Comparison of ENCODE assay signal across 17 cellular contexts in the genomic region with DNA sequence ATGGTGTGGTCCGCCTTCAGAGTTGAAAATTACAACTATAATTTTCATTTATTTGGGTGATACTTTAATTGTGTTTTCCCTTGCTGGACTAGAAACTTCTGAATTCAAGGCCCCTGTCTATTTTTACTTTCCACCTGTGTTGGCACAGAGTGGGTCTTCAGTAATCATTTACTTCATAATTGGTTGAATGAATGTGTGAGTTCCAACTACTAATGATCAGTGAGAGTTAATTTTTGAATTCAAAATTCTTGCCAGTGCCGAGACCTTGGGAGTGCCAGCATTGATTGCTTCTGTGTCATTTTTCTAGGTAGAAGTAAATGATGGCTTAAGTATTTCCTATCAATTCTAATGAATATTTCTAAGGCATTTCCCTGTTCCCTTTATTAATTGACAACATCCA.
"Had no signal": no experiment of that assay in that cellular context is flagged by ENCODE, and none has a peak within 500 bp of the region (broad histone marks: within the 10 kb centered on the region; RNA-seq: fewer than 3 reads in every experiment).

No MANE protein-coding gene starts in this region.

- H3K9me3 ChIP-seq: heart left ventricle, sigmoid colon, thoracic aorta, vagina had no signal

- DNase-seq: activated CD4-positive, alpha-beta T cell treated with anti-CD3 and anti-CD28 coated beads for 48 hours; activated effector memory CD4-positive, alpha-beta T cell treated with anti-CD3 and anti-CD28 coated beads, Interleukin-2, amount 50 U/mL, for 16 hours; cerebellar nuclear complex; cortex of kidney; islet precursor cell; retina; stimulated activated naive B cell treated with anti-CD40 and anti-IgM and Interleukin-4, amounts not matched to agents 10 μg/mL and 1 μg/mL and 100 μg/mL, for 72 hours; SW 1271 had no signal

- H3K27me3 Mint-ChIP-seq: memory B cell; progenitor cell of endocrine pancreas; stimulated activated naive B cell treated with anti-CD40 and anti-IgM and Interleukin-4, amounts not matched to agents 10 μg/mL and 1 μg/mL and 100 μg/mL, for 72 hours had no signal

- H3K9me3 Mint-ChIP-seq: memory B cell; neural crest cell; stimulated activated naive B cell treated with anti-CD40 and anti-IgM and Interleukin-4, amounts not matched to agents 10 μg/mL and 1 μg/mL and 100 μg/mL, for 72 hours; type B pancreatic cell had no signal

- H3K36me3 ChIP-seq: heart left ventricle, sigmoid colon, thoracic aorta, vagina had no signal

- H3K36me3 Mint-ChIP-seq: type B pancreatic cell had no signal

- H3K4me3 Mint-ChIP-seq: memory B cell, neural crest cell, type B pancreatic cell had no signal

- H3K4me3 ChIP-seq: heart left ventricle, sigmoid colon, smooth muscle cell, thoracic aorta, vagina had no signal

- H3K27ac Mint-ChIP-seq: progenitor cell of endocrine pancreas, type B pancreatic cell had no signal
